18 cellular contexts compared by ENCODE assay signal in genomic region chr20:61922411-61922810, GRCh38.
"Had no signal": no experiment of that assay in that cellular context is flagged by ENCODE, and none has a peak within 500 bp of the region (broad histone marks: within the 10 kb centered on the region; RNA-seq: fewer than 3 reads in every experiment).

No MANE protein-coding gene starts in this region.

- H3K9me3 ChIP-seq: left lung, right atrium auricular region, sigmoid colon, upper lobe of left lung, vagina had no signal

- ATAC-seq: esophagus mucosa; left lung; stimulated activated naive CD8-positive, alpha-beta T cell treated with anti-CD3 and anti-CD28 coated beads, Interleukin-15, Interleukin-2, amounts not matched to agents 100 U/mL and 50 U/mL, for 24 hours had no signal

- H3K4me3 ChIP-seq: left lung, lung, right atrium auricular region, sigmoid colon, skin epidermis, tibial artery, upper lobe of left lung, vagina had no signal

- H3K27ac Mint-ChIP-seq: nephron had no signal

- H3K27me3 ChIP-seq: neutrophil, right atrium auricular region, vagina had no signal

- DNase-seq: effector memory CD4-positive, alpha-beta T cell; islet precursor cell; left lung; mesenchymal stem cell; midbrain; sigmoid colon; stimulated activated CD4-positive, alpha-beta T cell treated with anti-CD3 and anti-CD28 coated beads, Interleukin-12 subunit alpha, Interleukin-12 subunit beta, amount 100 ng/mL, for 4 hours; stimulated activated CD4-positive, alpha-beta T cell treated with anti-CD3 and anti-CD28 coated beads, Interleukin-2, amount 100 ng/mL, for 48 hours; stimulated activated naive CD8-positive, alpha-beta T cell treated with anti-CD3 and anti-CD28 coated beads, Interleukin-15, Interleukin-2, amounts not matched to agents 100 U/mL and 50 U/mL, for 24 hours; upper lobe of left lung had no signal

- H3K27ac ChIP-seq: left lung, neutrophil, right atrium auricular region, sigmoid colon, skin epidermis, tibial artery, upper lobe of left lung, vagina had no signal

- H3K36me3 ChIP-seq: left lung, neutrophil, right atrium auricular region, sigmoid colon, tibial artery, upper lobe of left lung, vagina had no signal

- H3K4me1 Mint-ChIP-seq: nephron had no signal

- H3K4me1 ChIP-seq: left lung, right atrium auricular region, sigmoid colon, tibial artery, upper lobe of left lung, vagina had no signal

- H3K4me3 Mint-ChIP-seq: nephron had no signal
